In the genomic region with DNA sequence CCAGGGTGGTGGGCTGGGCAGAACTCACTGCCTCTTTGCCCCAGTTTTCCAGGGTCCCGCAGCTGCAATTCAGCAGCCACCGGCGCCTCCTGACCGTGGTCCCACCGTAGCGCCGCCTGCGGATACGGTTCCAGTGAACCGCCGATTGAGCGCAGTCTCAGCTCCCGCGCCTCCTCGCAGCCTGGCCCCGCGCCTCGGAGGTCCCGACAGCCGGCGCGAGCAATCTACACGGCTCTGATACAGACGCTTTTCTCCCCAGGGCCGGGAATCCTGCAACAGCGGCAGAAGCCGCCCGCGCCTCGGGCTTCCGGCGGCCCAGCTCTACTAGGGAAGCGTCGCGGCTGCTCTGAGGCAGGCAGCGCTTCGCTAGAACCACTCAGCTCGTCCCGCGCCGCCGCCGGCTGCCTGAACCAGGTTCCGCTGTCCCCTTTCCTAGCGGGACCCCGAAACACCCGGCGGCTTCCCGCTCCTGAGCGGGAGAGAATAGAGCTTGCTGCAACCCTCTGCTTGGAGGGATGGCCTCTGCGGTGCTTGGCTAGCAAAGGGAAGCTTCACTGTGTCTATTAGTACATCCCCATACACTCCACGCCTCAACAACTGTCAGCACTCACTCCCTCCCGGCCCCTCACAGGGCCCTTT, we compare ENCODE assay signal across 9 cellular contexts. TPM values are rescaled to one million over a fixed set of nuclear protein-coding genes. Genes with fewer than 3 reads are reported as not detected.
DNase-seq lines count a peak whose midpoint lies in the region; ATAC-seq and TF ChIP-seq lines count a peak whose summit lies in the region.
"Had no signal": no experiment of that assay in that cellular context is flagged by ENCODE, and none has a peak within 500 bp of the region (broad histone marks: within the 10 kb centered on the region; RNA-seq: fewer than 3 reads in every experiment).

No MANE protein-coding gene starts in this region.

- POLR2A ChIA-PET in activated CD8-positive, alpha-beta T cell treated with anti-CD3 and anti-CD28 coated beads, Interleukin-2, amount 10 ng/mL, durations not matched to agents 7 days and 5 days (lab: Charles Lee) = no interaction called here

- peaks cover 36% of the 10 kb centered on the region for H3K4me1 ChIP-seq in left ventricle myocardium inferior

- intact Hi-C loops in left ventricle myocardium inferior (cut with micrococcal nuclease) = no loop called here

- ATAC-seq in activated CD8-positive, alpha-beta T cell treated with anti-CD3 and anti-CD28 coated beads, Interleukin-2, amount 10 ng/mL, durations not matched to agents 7 days and 5 days = peak; percentile 64
- ATAC-seq in HG03521 (IDR thresholded peaks at IDR 0.05; ENCODE audit: unreplicated experiment) = no peak
- no peak for ATAC-seq in GM18519 (IDR thresholded peaks at IDR 0.05; ENCODE audit: low FRiP score, unreplicated experiment)

- DNase-seq in NCI-H2227 (lab: John Stamatoyannopoulos, UW; ENCODE audit: unreplicated experiment) (peak; percentile 26), NCI-H2227 treated with DMSO at 0.1 percent for 48 hours (lab: John Stamatoyannopoulos, UW) (no peak), left ventricle myocardium inferior (no peak), skeletal muscle cell (ENCODE audit: low read depth) (no peak), H4 (ENCODE audit: low spot score) (no peak)
- DNase-seq in activated CD8-positive, alpha-beta T cell treated with anti-CD3 and anti-CD28 coated beads, Interleukin-2, amount 10 ng/mL, durations not matched to agents 7 days and 5 days = no peak
- DNase-seq: DND-41 had no signal

- H3K9me3 Mint-ChIP-seq in activated CD8-positive, alpha-beta T cell treated with anti-CD3 and anti-CD28 coated beads, Interleukin-2, amount 10 ng/mL, durations not matched to agents 7 days and 5 days (ENCODE audit: insufficient read depth) = no peaks in the 10 kb centered on the region

- H3K27ac ChIP-seq in left ventricle myocardium inferior (replicated peaks) = no peak overlapping the region

- H3K9me3 ChIP-seq in left ventricle myocardium inferior (replicated peaks) = no peaks in the 10 kb centered on the region

- no peak overlapping the region for H3K27ac Mint-ChIP-seq in activated CD8-positive, alpha-beta T cell treated with anti-CD3 and anti-CD28 coated beads, Interleukin-2, amount 10 ng/mL, durations not matched to agents 7 days and 5 days

- H3K4me3 ChIP-seq in left ventricle myocardium inferior = peak overlapping the region; percentile 61
- peak overlapping the region; percentile 41 for H3K4me3 ChIP-seq in skeletal muscle cell (ENCODE audit: low read depth, low read length)

- H3K4me1 Mint-ChIP-seq in activated CD8-positive, alpha-beta T cell treated with anti-CD3 and anti-CD28 coated beads, Interleukin-2, amount 10 ng/mL, durations not matched to agents 7 days and 5 days (ENCODE audit: low read depth) = peaks cover 22% of the 10 kb centered on the region

- TF ChIP-seq CTCF in left ventricle myocardium inferior (IDR thresholded peaks at IDR 0.05; ENCODE audit: borderline replicate concordance) = no peak

- no peaks in the 10 kb centered on the region for H3K36me3 ChIP-seq in left ventricle myocardium inferior

- H3K4me3 Mint-ChIP-seq in activated CD8-positive, alpha-beta T cell treated with anti-CD3 and anti-CD28 coated beads, Interleukin-2, amount 10 ng/mL, durations not matched to agents 7 days and 5 days = no peak overlapping the region

- H3K27me3 Mint-ChIP-seq in activated CD8-positive, alpha-beta T cell treated with anti-CD3 and anti-CD28 coated beads, Interleukin-2, amount 10 ng/mL, durations not matched to agents 7 days and 5 days (ENCODE audit: low read depth) = peaks cover 70% of the 10 kb centered on the region

- H3K36me3 Mint-ChIP-seq in activated CD8-positive, alpha-beta T cell treated with anti-CD3 and anti-CD28 coated beads, Interleukin-2, amount 10 ng/mL, durations not matched to agents 7 days and 5 days (ENCODE audit: low read depth) = peaks cover 1% of the 10 kb centered on the region

- CTCF ChIA-PET in activated CD8-positive, alpha-beta T cell treated with anti-CD3 and anti-CD28 coated beads, Interleukin-2, amount 10 ng/mL, durations not matched to agents 7 days and 5 days (lab: Charles Lee) = interaction anchor here (1.0 to 1.3 kb wide), 7 partner anchors 8 to 379 kb away, joined by 3 to 8 read pairs (median 3); no protein-coding TSS in a partner anchor

- peaks cover 100% of the 10 kb centered on the region for H3K27me3 ChIP-seq in left ventricle myocardium inferior (ENCODE audit: low read depth)

RNA-seq across cellular contexts. Expression of gene FOXL2NB, which starts 3.1 kb away (rescaled TPM):
- not detected for total RNA-seq in activated CD8-positive, alpha-beta T cell treated with anti-CD3 and anti-CD28 coated beads, Interleukin-2, amount 10 ng/mL, durations not matched to agents 7 days and 5 days
- total RNA-seq in left ventricle myocardium inferior = not detected
- total RNA-seq in H4 (2014; rRNA removed; shearing (Covaris generic)) = 1.9 and 3.4 TPM in 2 replicates

RNA-seq across cellular contexts. Expression of gene FOXL2, which starts 3.2 kb away (rescaled TPM):
- not detected for total RNA-seq in activated CD8-positive, alpha-beta T cell treated with anti-CD3 and anti-CD28 coated beads, Interleukin-2, amount 10 ng/mL, durations not matched to agents 7 days and 5 days
- not detected for total RNA-seq in left ventricle myocardium inferior
- total RNA-seq in H4 (2014; rRNA removed; shearing (Covaris generic)) = 0.06 and 0.14 TPM in 2 replicates

RNA-seq across cellular contexts. Expression of gene PRR23A, which starts 55.9 kb away (rescaled TPM):
- not detected for total RNA-seq in activated CD8-positive, alpha-beta T cell treated with anti-CD3 and anti-CD28 coated beads, Interleukin-2, amount 10 ng/mL, durations not matched to agents 7 days and 5 days
- total RNA-seq in left ventricle myocardium inferior = not detected
- total RNA-seq in H4 (2014; rRNA removed; shearing (Covaris generic)) = not detected in 2 replicates
